8 cellular contexts compared by ENCODE assay signal in genomic region chr2:18435425-18436037, GRCh38.
DNase-seq lines count a peak whose midpoint lies in the region; FAIRE-seq and TF ChIP-seq lines count a peak whose summit lies in the region.

No MANE protein-coding gene starts in this region.

- 18% methylated on average over 2 of the region's 2 CpGs; no CpG with 5 or more reads in 1 of the 2 experiments for WGBS in H1 (ENCODE audit: extremely low coverage in 1 of 2, insufficient coverage in 1 of 2, insufficient read length in 1 of 2, insufficient replicate concordance in 2 of 2, low coverage in 1 of 2, low lambda C conversion rate in 2 of 2, missing lambda C conversion rate in 1 of 2), 2 experiments

- H3K14ac ChIP-seq in H1 (ENCODE audit: insufficient read length): no peak overlapping the region

- no peak overlapping the region for H2AK5ac ChIP-seq in H1 (ENCODE audit: low read depth, low read length)

- CTCF ChIA-PET in H1 (lab: Charles Lee; ENCODE audit: partially characterized antibody): interaction anchor here (0.5 to 2.2 kb wide), 17 partner anchors 9 to 1423 kb away, joined by 3 to 10 read pairs (median 4); no protein-coding TSS in a partner anchor

- H3K4me1 ChIP-seq in H1 (replicated peaks in 1 of 4; ENCODE audit: control insufficient read depth in 3 of 4, insufficient read depth in 4 of 4, low read length in 3 of 4): no peaks in the 10 kb centered on the region

- H3K9me2 ChIP-seq in neural cell (ENCODE audit: insufficient read depth, low read length): no peaks in the 10 kb centered on the region

- no peaks in the 10 kb centered on the region for H3K4me1 Mint-ChIP-seq in activated T-cell treated with anti-CD3 and anti-CD28 coated beads, Interleukin-2, amount 50 U/mL, for 24 hours (ENCODE audit: low read depth)

- H2AFZ ChIP-seq in H1 (ENCODE audit: low read length) (no peak overlapping the region), neural cell (ENCODE audit: low read depth, low read length) (no peak overlapping the region)

- no peaks in the 10 kb centered on the region for H3K36me3 Mint-ChIP-seq in activated T-cell treated with anti-CD3 and anti-CD28 coated beads, Interleukin-2, amount 50 U/mL, for 24 hours (ENCODE audit: low read depth)

- H3K79me1 ChIP-seq in H1 (ENCODE audit: low read depth, low read length): no peaks in the 10 kb centered on the region

- H4K91ac ChIP-seq in H1 (replicated peaks; ENCODE audit: insufficient read length, low read length): no peak overlapping the region

- no peak overlapping the region for H2BK15ac ChIP-seq in H1 (ENCODE audit: low read length)

- no peak overlapping the region for H3K56ac ChIP-seq in H1 (replicated peaks; ENCODE audit: insufficient read length, low read depth, low read length)

- H3K27me3 ChIP-seq in H1 (replicated peaks in 1 of 4; ENCODE audit: control insufficient read depth in 3 of 4, extremely low read depth in 1 of 4, insufficient read depth in 3 of 4, low read length in 3 of 4) (no peaks in the 10 kb centered on the region), neural cell (ENCODE audit: insufficient read depth, low read depth, low read length) (no peaks in the 10 kb centered on the region)

- H3K23ac ChIP-seq in H1 (ENCODE audit: insufficient read length): no peak overlapping the region

- H2BK12ac ChIP-seq in H1 (ENCODE audit: low read depth, low read length): no peak overlapping the region

- H3K4ac ChIP-seq in H1 (replicated peaks; ENCODE audit: insufficient read length, low read depth, low read length): no peak overlapping the region

- no peaks in the 10 kb centered on the region for H3K9me3 ChIP-seq in H1 (ENCODE audit: insufficient read depth in 2 of 2, low read depth in 1 of 2, low read length in 1 of 2)
- no peaks in the 10 kb centered on the region for H3K9me3 ChIP-seq in neural cell (ENCODE audit: low read length)

- no peaks in the 10 kb centered on the region for H3K9me3 Mint-ChIP-seq in activated T-cell treated with anti-CD3 and anti-CD28 coated beads, Interleukin-2, amount 50 U/mL, for 24 hours

- no peak for FAIRE-seq in H1 (lab: Jason Lieb, UNC)

- no peaks in the 10 kb centered on the region for H3K36me3 ChIP-seq in H1 (ENCODE audit: control insufficient read depth in 2 of 4, insufficient read depth in 4 of 4, low read length in 3 of 4)
- no peaks in the 10 kb centered on the region for H3K36me3 ChIP-seq in neural cell (ENCODE audit: insufficient read depth, low read length)

- H3K4me3 Mint-ChIP-seq in activated T-cell treated with anti-CD3 and anti-CD28 coated beads, Interleukin-2, amount 50 U/mL, for 24 hours: no peak overlapping the region

- H3K79me2 ChIP-seq in H1 (ENCODE audit: control insufficient read depth in 1 of 2, insufficient read depth in 2 of 2, low read length in 2 of 2) (no peaks in the 10 kb centered on the region), neural cell (replicated peaks; ENCODE audit: insufficient read depth, low read length) (no peaks in the 10 kb centered on the region)

- H3F3A ChIP-seq in neural cell (ENCODE audit: insufficient read depth, low read length, poor library complexity, severe bottlenecking): no peaks in the 10 kb centered on the region

- H3K4me3 ChIP-seq in H1 (ENCODE audit: extremely low read depth in 1 of 4, insufficient read depth in 2 of 4, low read depth in 3 of 4, low read length in 4 of 4) (no peak overlapping the region), neural cell (ENCODE audit: low read length) (no peak overlapping the region)

- no peaks in the 10 kb centered on the region for H3K23me2 ChIP-seq in H1 (ENCODE audit: low read depth, low read length)

- TF ChIP-seq EP300 in H1 (IDR thresholded peaks at IDR 0.05; ENCODE audit: borderline replicate concordance in 1 of 2, low read depth in 2 of 2, low read length in 2 of 2): no peak
- TF ChIP-seq EP300 in neural cell (conservative IDR thresholded peaks at IDR 0.05; ENCODE audit: poor library complexity, severe bottlenecking): no peak

- no peak for TF ChIP-seq POLR2A in H1 (IDR thresholded peaks at IDR 0.05; ENCODE audit: control extremely low read depth in 1 of 2, low read depth in 2 of 2, low read length in 2 of 2)

- no peak overlapping the region for H3K27ac Mint-ChIP-seq in activated T-cell treated with anti-CD3 and anti-CD28 coated beads, Interleukin-2, amount 50 U/mL, for 24 hours

- peak; percentile 14 to 21 for DNase-seq in stimulated activated CD4-positive, alpha-beta T cell treated with anti-CD3 and anti-CD28 coated beads, Interleukin-2, amount 100 ng/mL, for 48 hours
- no peak for DNase-seq in stimulated activated CD4-positive, alpha-beta T cell treated with anti-CD3 and anti-CD28 coated beads, Interleukin-4, amount 100 ng/mL, for 1 hour
- DNase-seq in HuH-7 (ENCODE audit: low spot score) (peak; percentile 3), OCI-M1 (lab: John Stamatoyannopoulos, UW) (peak; percentile 80), H1 (ENCODE audit: low read depth in 1 of 2, low spot score in 2 of 2) (peak in 1 of 2 experiments; percentile 53), germinal center (ENCODE audit: low spot score) (no peak)
- no peak for DNase-seq in activated T-cell treated with anti-CD3 and anti-CD28 coated beads, Interleukin-2, amount 50 U/mL, for 24 hours

- H3K4me2 ChIP-seq in H1 (ENCODE audit: insufficient read depth in 1 of 2, low read depth in 2 of 2, low read length in 2 of 2) (no peak overlapping the region), neural cell (ENCODE audit: low read length) (no peak overlapping the region)

- no peak overlapping the region for H4K8ac ChIP-seq in H1 (ENCODE audit: extremely low read depth, insufficient read depth, low read length)

- peaks cover 9% of the 10 kb centered on the region for H3K27me3 Mint-ChIP-seq in activated T-cell treated with anti-CD3 and anti-CD28 coated beads, Interleukin-2, amount 50 U/mL, for 24 hours

- POLR2A ChIA-PET in H1 (lab: Charles Lee; ENCODE audit: partially characterized antibody): no interaction called here

- H3K27ac ChIP-seq in H1 (ENCODE audit: low read depth, low read length) (no peak overlapping the region), neural cell (ENCODE audit: low read length) (no peak overlapping the region)

- H2BK5ac ChIP-seq in H1 (ENCODE audit: low read depth, low read length): no peak overlapping the region

- no peak overlapping the region for H2BK120ac ChIP-seq in H1 (replicated peaks; ENCODE audit: low read depth, low read length)

- no peak overlapping the region for H3K18ac ChIP-seq in H1 (ENCODE audit: extremely low read depth, low read length)

- TF ChIP-seq CTCF in H1 (IDR thresholded peaks at IDR 0.05; ENCODE audit: control extremely low read depth in 1 of 3, insufficient read depth in 1 of 3, low read depth in 1 of 3, low read length in 3 of 3): peak in 2 of 3 experiments; percentile 46 to 69; a peak in 2 of 4 replicates
- TF ChIP-seq CTCF in neural cell (IDR thresholded peaks at IDR 0.05; ENCODE audit: poor library complexity, severe bottlenecking): peak; percentile 63

- TF ChIP-seq RAD21 in H1 (IDR thresholded peaks at IDR 0.05 in 1 of 2, conservative IDR thresholded peaks at IDR 0.05 in 1 of 2; ENCODE audit: low read depth in 2 of 2, low read length in 2 of 2) (peak; percentile 80 to 83), neural cell (conservative IDR thresholded peaks at IDR 0.05) (peak; percentile 63)

- H3K9ac ChIP-seq in H1 (replicated peaks in 1 of 4; ENCODE audit: extremely low read depth in 1 of 4, low read depth in 3 of 4, low read length in 3 of 4) (no peak overlapping the region), neural cell (ENCODE audit: low read length) (no peak overlapping the region)

- H4K20me1 ChIP-seq in H1 (replicated peaks in 1 of 2; ENCODE audit: control insufficient read depth in 1 of 2, insufficient read depth in 2 of 2, low read length in 2 of 2) (no peaks in the 10 kb centered on the region), neural cell (ENCODE audit: insufficient read depth) (no peaks in the 10 kb centered on the region)

- no peak overlapping the region for H2BK20ac ChIP-seq in H1 (ENCODE audit: low read length)

- no peak overlapping the region for H4K5ac ChIP-seq in H1 (ENCODE audit: insufficient read length, low read depth, low read length)

TF ChIP-seq in H1, 55 proteins besides CTCF, POLR2A, EP300 and RAD21 (continues in another document):
- TF ChIP-seq CHD2 (IDR thresholded peaks at IDR 0.05; ENCODE audit: low read length) (no peak), MAFK (IDR thresholded peaks at IDR 0.05; ENCODE audit: low read depth, low read length) (no peak), USF2 (IDR thresholded peaks at IDR 0.05; ENCODE audit: low read length) (no peak), ZNF274 (IDR thresholded peaks at IDR 0.05; ENCODE audit: borderline replicate concordance, extremely low read depth, low read length) (no peak), FOSL1 (IDR thresholded peaks at IDR 0.05; ENCODE audit: insufficient read depth, low read depth, low read length) (no peak), MAX (IDR thresholded peaks at IDR 0.05) (no peak)

TF ChIP-seq in neural cell, 6 proteins besides CTCF, POLR2A, EP300 and RAD21:
- TF ChIP-seq POLR2AphosphoS5 (IDR thresholded peaks at IDR 0.05): no peak
- peak; percentile 62 for TF ChIP-seq SMC3 (conservative IDR thresholded peaks at IDR 0.05; ENCODE audit: poor library complexity)

Comparison
In these comparisons a context has a peak if more than half of its experiments do, and no peak if none do; other contexts are left out.
1. DNase-seq: peak in stimulated activated CD4-positive, alpha-beta T cell treated with anti-CD3 and anti-CD28 coated beads, Interleukin-2, amount 100 ng/mL, for 48 hours (2 of 2), HuH-7 (single experiment) and OCI-M1 (single experiment); none in stimulated activated CD4-positive, alpha-beta T cell treated with anti-CD3 and anti-CD28 coated beads, Interleukin-4, amount 100 ng/mL, for 1 hour (single experiment), activated T-cell treated with anti-CD3 and anti-CD28 coated beads, Interleukin-2, amount 50 U/mL, for 24 hours (single experiment) and germinal center (single experiment).